In the genomic region with DNA sequence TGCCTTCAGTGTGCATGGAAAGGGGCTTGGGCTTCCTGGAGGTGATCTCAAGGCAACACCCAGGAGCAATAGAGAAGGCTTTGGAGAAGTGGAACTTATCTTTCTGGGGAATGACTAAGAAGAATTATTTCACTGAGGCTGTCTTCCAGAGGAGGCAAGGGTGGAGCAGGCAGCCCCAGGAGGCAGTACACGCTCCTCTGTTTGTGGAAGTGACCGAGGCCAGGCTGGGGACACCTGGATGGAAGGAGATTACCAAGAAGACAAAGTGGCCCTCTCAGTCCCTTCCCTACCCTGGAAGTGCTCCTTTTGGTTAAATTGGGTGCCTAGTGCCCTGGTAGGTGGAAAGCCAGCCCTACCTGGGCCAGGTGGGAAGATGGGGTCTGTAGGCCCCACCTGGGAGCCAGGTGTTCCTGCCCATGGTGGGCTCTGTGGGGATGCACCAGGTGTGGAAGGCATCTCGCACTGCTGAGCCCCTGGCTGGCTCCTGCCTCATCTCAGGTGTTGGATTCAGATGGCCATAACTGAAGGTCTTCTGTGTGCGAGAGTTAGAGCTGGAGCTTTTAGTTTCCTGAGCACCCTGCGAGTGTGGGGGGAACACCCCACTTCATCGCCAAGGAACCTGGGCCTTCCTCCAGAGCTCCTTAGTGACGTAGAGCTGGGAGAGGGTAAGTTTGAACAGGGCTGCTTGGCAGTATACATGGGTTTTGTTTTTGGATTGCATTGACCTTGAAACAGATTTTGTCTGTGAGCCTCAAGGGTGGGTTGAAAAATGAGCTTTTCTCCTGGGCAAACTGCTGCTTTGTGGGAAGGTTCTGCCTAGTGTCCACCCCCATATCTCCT, we compare ENCODE assay signal across 11 cellular contexts. TPM values are rescaled to one million over a fixed set of nuclear protein-coding genes. Genes with fewer than 3 reads are reported as not detected.
DNase-seq lines count a peak whose midpoint lies in the region; ATAC-seq and TF ChIP-seq lines count a peak whose summit lies in the region.
"Had no signal": no experiment of that assay in that cellular context is flagged by ENCODE, and none has a peak within 500 bp of the region (broad histone marks: within the 10 kb centered on the region; RNA-seq: fewer than 3 reads in every experiment).

No MANE protein-coding gene starts in this region.

- DNase-seq in activated T-cell treated with anti-CD3 and anti-CD28 coated beads, Interleukin-2, amount 50 U/mL, for 24 hours, result peak; percentile 29
- DNase-seq in activated T-cell treated with anti-CD3 and anti-CD28 coated beads, Interleukin-2, amount 50 U/mL, for 1 hour, result no peak
- DNase-seq in lung (ENCODE audit: low spot score) (no peak), tibial artery (no peak), substantia nigra (lab: John Stamatoyannopoulos, UW) (no peak), ACHN (no peak)
- DNase-seq: effector CD4-positive, alpha-beta T cell; NCI-H2029 treated with DMSO at 0.1 percent for 48 hours had no signal

- H3K27me3 Mint-ChIP-seq in activated T-cell treated with anti-CD3 and anti-CD28 coated beads, Interleukin-2, amount 50 U/mL, for 24 hours, result no peaks in the 10 kb centered on the region
- H3K27me3 Mint-ChIP-seq in activated naive CD8-positive, alpha-beta T cell, result no peaks in the 10 kb centered on the region

- H3K4me1 ChIP-seq in lung (ENCODE audit: control insufficient read depth in 2 of 2, insufficient read depth in 2 of 2, low read length in 2 of 2) (peaks cover 17 to 24% of the 10 kb centered on the region in 2 donors), tibial artery (peaks cover 3 to 96% (median 67%) of the 10 kb centered on the region in 4 donors)
- H3K4me1 ChIP-seq: parathyroid adenoma had no signal

- TF ChIP-seq CTCF in lung (IDR thresholded peaks at IDR 0.05; ENCODE audit: control extremely low read depth, extremely low read depth), result no peak
- TF ChIP-seq CTCF in tibial artery (IDR thresholded peaks at IDR 0.05), result no peak

- intact Hi-C loops in tibial artery (cut with DNase I; ENCODE audit: low total_unique reads), result no loop called here

- H3K36me3 Mint-ChIP-seq in activated T-cell treated with anti-CD3 and anti-CD28 coated beads, Interleukin-2, amount 50 U/mL, for 24 hours (ENCODE audit: low read depth), result peaks cover 40% of the 10 kb centered on the region
- peaks cover 3% of the 10 kb centered on the region for H3K36me3 Mint-ChIP-seq in activated naive CD8-positive, alpha-beta T cell

- H3K4me3 Mint-ChIP-seq in activated T-cell treated with anti-CD3 and anti-CD28 coated beads, Interleukin-2, amount 50 U/mL, for 24 hours, result peak overlapping the region; percentile 22
- peak overlapping the region; percentile 27 for H3K4me3 Mint-ChIP-seq in activated naive CD8-positive, alpha-beta T cell

- peak overlapping the region; percentile 89 for H3K27ac Mint-ChIP-seq in activated T-cell treated with anti-CD3 and anti-CD28 coated beads, Interleukin-2, amount 50 U/mL, for 24 hours
- H3K27ac Mint-ChIP-seq in activated naive CD8-positive, alpha-beta T cell, result peak overlapping the region; percentile 82

- WGBS in lung, 2 donors, result 77 to 86% methylated on average over 7 of the region's 7 CpGs

- H3K27me3 ChIP-seq in lung (ENCODE audit: control insufficient read depth, insufficient read depth) (no peaks in the 10 kb centered on the region), tibial artery (no peaks in the 10 kb centered on the region)

- peaks cover 81% of the 10 kb centered on the region for H3K4me1 Mint-ChIP-seq in activated T-cell treated with anti-CD3 and anti-CD28 coated beads, Interleukin-2, amount 50 U/mL, for 24 hours (ENCODE audit: low read depth)
- peaks cover 30% of the 10 kb centered on the region for H3K4me1 Mint-ChIP-seq in activated naive CD8-positive, alpha-beta T cell (ENCODE audit: low read depth)

- H3K36me3 ChIP-seq in lung (ENCODE audit: control insufficient read depth in 2 of 2, insufficient read depth in 2 of 2, low read length in 2 of 2), result peaks cover 0 to 4% of the 10 kb centered on the region in 2 donors
- peaks cover 22 to 30% (median 29%) of the 10 kb centered on the region in 3 donors for H3K36me3 ChIP-seq in tibial artery

- in situ Hi-C loops in ACHN (cut with HindIII; ENCODE audit: low pct_ligation_motif_present, low pct_unique_long_range_greater_than_20kb, low sequenced_read_pairs), result no loop called here

- peak overlapping the region; percentile 39 to 44 for H3K27ac ChIP-seq in lung (ENCODE audit: low read depth in 1 of 2, low read length in 1 of 2)
- H3K27ac ChIP-seq in tibial artery, result peak overlapping the region; percentile 91 to 93
- no peak overlapping the region for H3K27ac ChIP-seq in substantia nigra (ENCODE audit: low read depth, low read length, poor library complexity, severe bottlenecking)
- H3K27ac ChIP-seq: parathyroid adenoma had no signal

- no peak for ATAC-seq in lung (ENCODE audit: insufficient read depth, low FRiP score)
- no peak for ATAC-seq in GM21737 (IDR thresholded peaks at IDR 0.05; ENCODE audit: unreplicated experiment)

- H3K4me3 ChIP-seq in lung, result no peak overlapping the region
- H3K4me3 ChIP-seq in tibial artery, result no peak overlapping the region

- H3K9me3 ChIP-seq in lung (ENCODE audit: control insufficient read depth in 2 of 2, insufficient read depth in 1 of 2, low read length in 1 of 2), result no peaks in the 10 kb centered on the region
- no peaks in the 10 kb centered on the region for H3K9me3 ChIP-seq in tibial artery

- no peaks in the 10 kb centered on the region for H3K9me3 Mint-ChIP-seq in activated T-cell treated with anti-CD3 and anti-CD28 coated beads, Interleukin-2, amount 50 U/mL, for 24 hours
- H3K9me3 Mint-ChIP-seq in activated naive CD8-positive, alpha-beta T cell (ENCODE audit: low read depth), result no peaks in the 10 kb centered on the region

RNA-seq across cellular contexts. Expression of a gene that starts 46.1 kb away (rescaled TPM):
- 100 to 1,000 TPM; 124 to 218 TPM for total RNA-seq in lung
- 10 to 100 TPM; 38.2 to 75.3 TPM for polyA plus RNA-seq in lung
